8 cellular contexts compared by ENCODE assay signal in the genomic region with DNA sequence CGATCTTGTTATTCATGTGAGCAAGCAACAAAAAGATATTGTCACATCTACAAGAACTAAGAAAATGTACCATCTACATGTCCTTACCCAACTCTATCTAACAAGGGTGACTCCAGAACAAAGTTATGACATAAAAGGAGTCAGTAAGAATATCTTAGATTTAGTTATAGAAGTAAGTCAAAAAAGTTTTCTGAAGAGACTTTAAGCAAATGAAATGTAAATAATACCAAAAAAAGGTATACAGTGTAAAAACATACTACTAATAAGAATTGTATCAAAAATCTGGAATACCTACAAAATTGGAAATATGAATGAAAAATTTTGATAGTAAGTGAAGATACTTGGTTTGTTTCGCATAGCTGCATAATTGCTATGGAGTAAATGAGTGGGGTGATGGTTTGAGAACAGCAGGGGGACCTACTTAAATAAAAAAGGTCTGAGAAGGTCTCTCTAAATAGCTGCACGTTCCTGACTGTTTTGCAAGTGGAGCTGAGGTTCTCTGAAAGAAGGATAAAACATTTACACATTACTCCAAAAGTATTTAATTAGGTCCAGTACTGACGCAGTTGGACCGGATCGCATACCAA. TPM values are rescaled to one million over a fixed set of nuclear protein-coding genes. Genes with fewer than 3 reads are reported as not detected.
DNase-seq lines count a peak whose midpoint lies in the region; ATAC-seq and TF ChIP-seq lines count a peak whose summit lies in the region.

No MANE protein-coding gene starts in this region.

- no peaks in the 10 kb centered on the region for H3K27me3 ChIP-seq in Panc1 (ENCODE audit: control insufficient read depth, insufficient read depth, low read length)
- H3K27me3 ChIP-seq in dorsolateral prefrontal cortex: no peaks in the 10 kb centered on the region
- no peaks in the 10 kb centered on the region for H3K27me3 ChIP-seq in spleen (replicated peaks in 1 of 7)

- BruUV-seq in Panc1 (replicated peaks; lab: Mats Ljungman, UMichigan): no TSS peak

- POLR2A ChIA-PET in Panc1 (lab: Charles Lee): no interaction called here

- intact Hi-C loops in Panc1 (cut with micrococcal nuclease; ENCODE audit: unreplicated experiment): loop anchor here (10.0 kb wide), 1 partner anchor 116 kb away; no protein-coding TSS in a partner anchor
- intact Hi-C loops in dorsolateral prefrontal cortex (cut with DNase I): loop anchor here (5.0 to 10.0 kb wide), 7 partner anchors 79 to 736 kb away; partner anchors contain the start of genes CASP3 (in 1 of the 2), CENPU (in 1 of the 2), IRF2 (in 1 of the 2) and PRIMPOL (in 1 of the 2)
- intact Hi-C loops in spleen (cut with DNase I; ENCODE audit: low total_unique reads): loop anchor here (5.0 to 10.0 kb wide), 3 partner anchors 206 to 456 kb away; partner anchors contain the start of gene IRF2

- TF ChIP-seq CTCF in Panc1 (IDR thresholded peaks at IDR 0.05) (no peak), dorsolateral prefrontal cortex (IDR thresholded peaks at IDR 0.05 in 54 of 56, conservative IDR thresholded peaks at IDR 0.05 in 2 of 56; ENCODE audit: low read depth in 1 of 56, partially characterized antibody in 56 of 56) (no peak), spleen (IDR thresholded peaks at IDR 0.05 in 8 of 11, conservative IDR thresholded peaks at IDR 0.05 in 3 of 11) (no peak)

- CTCF ChIA-PET in Panc1 (lab: Charles Lee): no interaction called here

- in situ Hi-C loops in Panc1 (cut with HindIII; ENCODE audit: low pct_unique_long_range_greater_than_20kb, low sequenced_read_pairs): no loop called here

- H3K9me3 ChIP-seq in Panc1 (ENCODE audit: control insufficient read depth, insufficient read depth, low read depth, low read length) (no peaks in the 10 kb centered on the region), spleen (peaks cover 0 to 6% (median 0%) of the 10 kb centered on the region in 8 donors)

- no peak for ATAC-seq in Panc1
- ATAC-seq in HG03460 (IDR thresholded peaks at IDR 0.05; ENCODE audit: unreplicated experiment): no peak

- no peaks in the 10 kb centered on the region for H3K36me3 ChIP-seq in Panc1 (ENCODE audit: control insufficient read depth, insufficient read depth, low read length)
- no peaks in the 10 kb centered on the region for H3K36me3 ChIP-seq in spleen

- TF ChIP-seq POLR2A in spleen (IDR thresholded peaks at IDR 0.05): no peak

- H3K4me1 ChIP-seq in Panc1 (ENCODE audit: control insufficient read depth, insufficient read depth, low read length): peaks cover 16% of the 10 kb centered on the region
- peaks cover 3 to 58% (median 46%) of the 10 kb centered on the region in 6 donors for H3K4me1 ChIP-seq in spleen

- DNase-seq in SIG-M5 treated with dmso at 0.1 percent for 504 hours (lab: John Stamatoyannopoulos, UW; ENCODE audit: unreplicated experiment) (peak; percentile 4), SIG-M5 (lab: John Stamatoyannopoulos, UW) (no peak), Panc1 (ENCODE audit: low read depth, low spot score) (no peak), dorsolateral prefrontal cortex (no peak), spleen (no peak), NCI-H1930 (lab: John Stamatoyannopoulos, UW) (no peak)
- no peak for DNase-seq in NK-92 treated with Interleukin-12 subunit alpha and Interleukin-12 subunit beta, amount 100 ng/mL, for 24 hours (lab: John Stamatoyannopoulos, UW)

- H3K27ac ChIP-seq in Panc1 (ENCODE audit: low read length): peak overlapping the region; percentile 81
- peak overlapping the region in 51 of 59 donors; percentile 2 to 94 (median 76) for H3K27ac ChIP-seq in dorsolateral prefrontal cortex
- peak overlapping the region; percentile 73 to 95 (median 92) for H3K27ac ChIP-seq in spleen

- 64 to 74% (median 69%) methylated on average over 6 of the region's 6 CpGs for WGBS in spleen, 5 donors

- H3K4me3 ChIP-seq in Panc1 (ENCODE audit: low read depth in 2 of 2, low read length in 2 of 2) (peak overlapping the region; percentile 46 to 71; a peak in 3 of 4 replicates), dorsolateral prefrontal cortex (peak overlapping the region in 31 of 59 donors; percentile 5 to 65 (median 46)), spleen (peak overlapping the region in 3 of 8 donors; percentile 29 to 64 (median 36))

RNA-seq across cellular contexts. Expression of gene ENPP6, which starts 51.0 kb away (rescaled TPM):
- total RNA-seq in Panc1 (2021; ENCODE audit: unreplicated experiment) (not detected), dorsolateral prefrontal cortex (10 to 100 TPM in 35 of 120 experiments, 1 to 10 TPM in 85; 1.8 to 35.2 (median 8.0) TPM), spleen (1 to 10 TPM in 5 of 7 donors, under 1 TPM in 2; 0.74 to 2.4 (median 1.2) TPM)
- polyA plus RNA-seq in Panc1 (2012; ENCODE audit: insufficient read length): not detected
- 1 to 10 TPM in 1 of 3 donors, under 1 TPM in 2; 0.23 to 1.3 (median 0.33) TPM for polyA plus RNA-seq in spleen
